29 cellular contexts compared by ENCODE assay signal in the genomic region with DNA sequence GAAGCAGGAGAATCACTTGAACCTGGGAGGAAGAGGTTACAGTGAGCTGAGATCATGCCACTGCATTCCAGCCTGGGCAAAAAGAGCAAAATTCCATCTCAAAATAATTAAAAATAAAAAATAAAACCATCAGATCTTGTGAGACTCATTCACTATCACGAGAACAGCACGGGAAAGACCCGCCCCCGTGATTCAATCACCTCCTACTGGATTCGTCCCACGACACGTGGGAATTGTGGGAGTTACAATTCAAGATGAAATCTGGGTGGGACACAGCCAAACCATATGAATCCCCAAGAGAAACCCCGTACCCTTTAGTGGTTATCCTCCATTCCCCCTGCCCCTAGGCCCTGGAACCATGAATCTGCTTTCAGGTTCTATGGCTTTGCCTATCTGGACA. TPM values are rescaled to one million over a fixed set of nuclear protein-coding genes. Genes with fewer than 3 reads are reported as not detected.
"Had no signal": no experiment of that assay in that cellular context is flagged by ENCODE, and none has a peak within 500 bp of the region (broad histone marks: within the 10 kb centered on the region; RNA-seq: fewer than 3 reads in every experiment).

No MANE protein-coding gene starts in this region.

- H3K36me3 ChIP-seq: stomach, suprapubic skin, thoracic aorta, thyroid gland, tibial artery, tibial nerve, transverse colon, upper lobe of left lung, upper lobe of right lung, uterus, vagina had no signal

- H3K4me3 Mint-ChIP-seq: stimulated activated effector memory CD8-positive, alpha-beta T cell treated with anti-CD3 and anti-CD28 coated beads, Interleukin-12 subunit alpha, Interleukin-12 subunit beta, amount 100 ng/mL, for 72 hours; stimulated activated memory B cell treated with anti-CD40 and anti-IgM and Interleukin-4, amounts not matched to agents 10 μg/mL and 1 μg/mL and 100 μg/mL, for 72 hours; stimulated activated naive B cell treated with anti-CD40 and anti-IgM and Interleukin-4, amounts not matched to agents 10 μg/mL and 1 μg/mL and 100 μg/mL, for 72 hours; stimulated activated naive CD8-positive, alpha-beta T cell treated with anti-CD3 and anti-CD28 coated beads, Interleukin-15, amount 100 ng/mL, for 72 hours; stimulated activated naive CD8-positive, alpha-beta T cell treated with anti-CD3 and anti-CD28 coated beads, Interleukin-15, Interleukin-2, amounts not matched to agents 100 ng/mL and 50 ng/mL, for 24 hours; type B pancreatic cell had no signal

- H3K4me3 ChIP-seq: stomach, suprapubic skin, testis, thoracic aorta, thyroid gland, tibial artery, tibial nerve, transverse colon, upper lobe of left lung, upper lobe of right lung, uterus, vagina had no signal

- H3K9me3 Mint-ChIP-seq: stimulated activated effector memory CD8-positive, alpha-beta T cell treated with anti-CD3 and anti-CD28 coated beads, Interleukin-12 subunit alpha, Interleukin-12 subunit beta, amount 100 ng/mL, for 72 hours; stimulated activated memory B cell treated with anti-CD40 and anti-IgM and Interleukin-4, amounts not matched to agents 10 μg/mL and 1 μg/mL and 100 μg/mL, for 72 hours; stimulated activated naive B cell treated with anti-CD40 and anti-IgM and Interleukin-4, amounts not matched to agents 10 μg/mL and 1 μg/mL and 100 μg/mL, for 72 hours; stimulated activated naive CD8-positive, alpha-beta T cell treated with anti-CD3 and anti-CD28 coated beads, Interleukin-15, amount 100 ng/mL, for 72 hours; stimulated activated naive CD8-positive, alpha-beta T cell treated with anti-CD3 and anti-CD28 coated beads, Interleukin-15, Interleukin-2, amounts not matched to agents 100 ng/mL and 50 ng/mL, for 24 hours; type B pancreatic cell had no signal

- H3K4me1 Mint-ChIP-seq: stimulated activated effector memory CD8-positive, alpha-beta T cell treated with anti-CD3 and anti-CD28 coated beads, Interleukin-12 subunit alpha, Interleukin-12 subunit beta, amount 100 ng/mL, for 72 hours; stimulated activated memory B cell treated with anti-CD40 and anti-IgM and Interleukin-4, amounts not matched to agents 10 μg/mL and 1 μg/mL and 100 μg/mL, for 72 hours; stimulated activated naive B cell treated with anti-CD40 and anti-IgM and Interleukin-4, amounts not matched to agents 10 μg/mL and 1 μg/mL and 100 μg/mL, for 72 hours; stimulated activated naive CD8-positive, alpha-beta T cell treated with anti-CD3 and anti-CD28 coated beads, Interleukin-15, amount 100 ng/mL, for 72 hours had no signal

- H3K27ac ChIP-seq: stomach, suprapubic skin, testis, thoracic aorta, thyroid gland, tibial artery, tibial nerve, transverse colon, upper lobe of left lung, upper lobe of right lung, uterus, vagina had no signal

- H3K4me1 ChIP-seq: stomach, suprapubic skin, testis, thyroid gland, tibial artery, tibial nerve, transverse colon, upper lobe of left lung, upper lobe of right lung, uterus, vagina had no signal

- H3K9me3 ChIP-seq: stomach, suprapubic skin, testis, thoracic aorta, thyroid gland, tibial artery, tibial nerve, transverse colon, upper lobe of left lung, upper lobe of right lung, uterus, vagina had no signal

- FAIRE-seq: urothelium cell line had no signal

- ATAC-seq: stimulated activated effector memory CD8-positive, alpha-beta T cell treated with anti-CD3 and anti-CD28 coated beads, Interleukin-12 subunit alpha, Interleukin-12 subunit beta, amount 100 ng/mL, for 72 hours; stimulated activated memory B cell treated with anti-CD40 and anti-IgM and Interleukin-4, amounts not matched to agents 10 μg/mL and 1 μg/mL and 100 μg/mL, for 72 hours; stimulated activated naive B cell treated with anti-CD40 and anti-IgM and Interleukin-4, amounts not matched to agents 10 μg/mL and 1 μg/mL and 100 μg/mL, for 72 hours; stimulated activated naive CD8-positive, alpha-beta T cell treated with anti-CD3 and anti-CD28 coated beads, Interleukin-15, amount 100 ng/mL, for 72 hours; stimulated activated naive CD8-positive, alpha-beta T cell treated with anti-CD3 and anti-CD28 coated beads, Interleukin-15, Interleukin-2, amounts not matched to agents 100 U/mL and 50 U/mL, for 24 hours; upper lobe of right lung had no signal

- H3K27me3 ChIP-seq: testis, thyroid gland, upper lobe of left lung, uterus, vagina had no signal

- H3K27ac Mint-ChIP-seq: stimulated activated effector memory CD8-positive, alpha-beta T cell treated with anti-CD3 and anti-CD28 coated beads, Interleukin-12 subunit alpha, Interleukin-12 subunit beta, amount 100 ng/mL, for 72 hours; stimulated activated memory B cell treated with anti-CD40 and anti-IgM and Interleukin-4, amounts not matched to agents 10 μg/mL and 1 μg/mL and 100 μg/mL, for 72 hours; stimulated activated naive B cell treated with anti-CD40 and anti-IgM and Interleukin-4, amounts not matched to agents 10 μg/mL and 1 μg/mL and 100 μg/mL, for 72 hours; stimulated activated naive CD8-positive, alpha-beta T cell treated with anti-CD3 and anti-CD28 coated beads, Interleukin-15, amount 100 ng/mL, for 72 hours; stimulated activated naive CD8-positive, alpha-beta T cell treated with anti-CD3 and anti-CD28 coated beads, Interleukin-15, Interleukin-2, amounts not matched to agents 100 ng/mL and 50 ng/mL, for 24 hours; type B pancreatic cell had no signal

- DNase-seq: stimulated activated CD4-positive, alpha-beta T cell treated with anti-CD3 and anti-CD28 coated beads, Interleukin-2, amount 100 ng/mL, for 48 hours; stimulated activated CD4-positive, alpha-beta T cell treated with anti-CD3 and anti-CD28 coated beads, Interleukin-4, amount 100 ng/mL, for 1 hour; stimulated activated CD4-positive, alpha-beta T cell treated with anti-CD3 and anti-CD28 coated beads, Interleukin-4, amount 100 ng/mL, for 24 hours; stimulated activated CD4-positive, alpha-beta T cell treated with anti-CD3 and anti-CD28 coated beads, Interleukin-4, amount 100 ng/mL, for 4 hours; stimulated activated CD8-positive, alpha-beta memory T cell treated with anti-CD3 and anti-CD28 coated beads, Interleukin-4, amount 100 ng/mL, for 48 hours; stimulated activated naive B cell treated with anti-CD40 and anti-IgM and Interleukin-4, amounts not matched to agents 10 μg/mL and 1 μg/mL and 100 μg/mL, for 72 hours; stimulated activated naive CD4-positive, alpha-beta T cell; stimulated activated naive CD4-positive, alpha-beta T cell treated with Interleukin-2 at 50 U/mL for 16 hours; stimulated activated naive CD8-positive, alpha-beta T cell treated with anti-CD3 and anti-CD28 coated beads, Interleukin-15, amount 100 ng/mL, for 72 hours; stimulated activated naive CD8-positive, alpha-beta T cell treated with anti-CD3 and anti-CD28 coated beads, Interleukin-15, Interleukin-2, amounts not matched to agents 100 U/mL and 50 U/mL, for 24 hours; stomach; substantia nigra; testis; thyroid gland; tibial artery; transverse colon; trophoblast cell; upper lobe of left lung; upper lobe of right lung; uterus had no signal

- H3K36me3 Mint-ChIP-seq: stimulated activated effector memory CD8-positive, alpha-beta T cell treated with anti-CD3 and anti-CD28 coated beads, Interleukin-12 subunit alpha, Interleukin-12 subunit beta, amount 100 ng/mL, for 72 hours; stimulated activated memory B cell treated with anti-CD40 and anti-IgM and Interleukin-4, amounts not matched to agents 10 μg/mL and 1 μg/mL and 100 μg/mL, for 72 hours; stimulated activated naive B cell treated with anti-CD40 and anti-IgM and Interleukin-4, amounts not matched to agents 10 μg/mL and 1 μg/mL and 100 μg/mL, for 72 hours; type B pancreatic cell had no signal

RNA-seq across cellular contexts. Expression of gene MGAT5B, which starts 15.4 kb away (rescaled TPM):
- total RNA-seq: transverse colon had no signal
